Comparison of ENCODE assay signal across 8 cellular contexts in genomic region chr3:57755368-57756021, GRCh38. TPM values are rescaled to one million over a fixed set of nuclear protein-coding genes. Genes with fewer than 3 reads are reported as not detected.
A peak's percentile ranks its signal among the peaks of the same experiment; 100 is the strongest.
DNase-seq lines count a peak whose midpoint lies in the region; ATAC-seq and TF ChIP-seq lines count a peak whose summit lies in the region.

No MANE protein-coding gene starts in this region.

- intact Hi-C loops in gastrocnemius medialis (cut with DNase I; ENCODE audit: low total_unique reads): loop anchor here (1.0 to 10.0 kb wide), 8 partner anchors 47 to 591 kb away; partner anchors contain the start of genes ARF4, DENND6A, IL17RD and PDE12

- peak overlapping the region; percentile 85 for H3K4me3 ChIP-seq in OCI-LY3 (ENCODE audit: low read length)
- peak overlapping the region; percentile 86 to 98 (median 96) for H3K4me3 ChIP-seq in gastrocnemius medialis

- TF ChIP-seq CTCF in OCI-LY3 (IDR thresholded peaks at IDR 0.05; ENCODE audit: low read depth, low read length) (no peak), gastrocnemius medialis (IDR thresholded peaks at IDR 0.05 in 4 of 5, conservative IDR thresholded peaks at IDR 0.05 in 1 of 5) (no peak)

- peaks cover 24% of the 10 kb centered on the region for H3K4me1 ChIP-seq in OCI-LY3 (ENCODE audit: low read length)
- H3K4me1 ChIP-seq in gastrocnemius medialis: peaks cover 32 to 35% of the 10 kb centered on the region in 2 donors

- H3K9ac ChIP-seq in OCI-LY3 (ENCODE audit: low read length): peak overlapping the region; percentile 70

- peaks cover 10% of the 10 kb centered on the region for H4K20me1 ChIP-seq in OCI-LY3 (ENCODE audit: insufficient read depth, low read length)

- in situ Hi-C loops in gastrocnemius medialis (cut with MboI; ENCODE audit: low sequenced_read_pairs in 4 of 4): loop anchor here (5.0 to 10.0 kb wide), 4 partner anchors 61 to 201 kb away; partner anchors contain the start of genes DENND6A (in 3 of the 4), ARF4 (in 1 of the 4) and PDE12 (in 1 of the 4)

- H3K36me3 ChIP-seq in OCI-LY3 (replicated peaks; ENCODE audit: low read depth, low read length) (peaks cover 17% of the 10 kb centered on the region), gastrocnemius medialis (no peaks in the 10 kb centered on the region)

- H3K9me3 ChIP-seq in OCI-LY3 (ENCODE audit: insufficient read depth, low read length) (no peaks in the 10 kb centered on the region), gastrocnemius medialis (no peaks in the 10 kb centered on the region)

- H2AFZ ChIP-seq in OCI-LY3 (ENCODE audit: low read depth, low read length): peak overlapping the region; percentile 100

- TF ChIP-seq POLR2A in gastrocnemius medialis (IDR thresholded peaks at IDR 0.05): no peak

- peaks cover 44% of the 10 kb centered on the region for H3K79me2 ChIP-seq in OCI-LY3 (ENCODE audit: low read length)

- peak overlapping the region; percentile 83 for H3K4me2 ChIP-seq in OCI-LY3 (ENCODE audit: low read length)

- peak; percentile 70 for DNase-seq in COLO829 (ENCODE audit: low spot score)
- DNase-seq in amniotic stem cell (lab: John Stamatoyannopoulos, UW): peak; percentile 60
- peak; percentile 67 for DNase-seq in hepatic stellate cell (ENCODE audit: low spot score)
- DNase-seq in gastrocnemius medialis: peak in 1 of 2 donors; percentile 15
- DNase-seq in dedifferentiated amniotic fluid mesenchymal stem cell (ENCODE audit: extremely low spot score): no peak

- H3K27ac ChIP-seq in OCI-LY3 (ENCODE audit: low read length): peak overlapping the region; percentile 56
- H3K27ac ChIP-seq in gastrocnemius medialis: peak overlapping the region; percentile 96 to 99 (median 98)

- ATAC-seq in GM19023 (IDR thresholded peaks at IDR 0.05; ENCODE audit: unreplicated experiment) (peak; percentile 49), HG03139 (IDR thresholded peaks at IDR 0.05; ENCODE audit: unreplicated experiment) (peak; percentile 29), gastrocnemius medialis (peak; percentile 74 to 76)

- H3K27me3 ChIP-seq in OCI-LY3 (ENCODE audit: low read depth, low read length): no peaks in the 10 kb centered on the region
- no peaks in the 10 kb centered on the region for H3K27me3 ChIP-seq in gastrocnemius medialis

RNA-seq across cellular contexts. Expression of gene SLMAP, which starts 0.6 kb away (rescaled TPM):
- 100 to 1,000 TPM in 2 of 4 donors, 10 to 100 TPM in 2; 81.1 to 113 (median 97.1) TPM for total RNA-seq in gastrocnemius medialis
